Comparison of ENCODE assay signal across 30 cellular contexts in genomic region chr4:118676128-118676527, GRCh38. TPM values are rescaled to one million over a fixed set of nuclear protein-coding genes. Genes with fewer than 3 reads are reported as not detected.
DNase-seq lines count a peak whose midpoint lies in the region; TF ChIP-seq lines count a peak whose summit lies in the region.
"Had no signal": no experiment of that assay in that cellular context is flagged by ENCODE, and none has a peak within 500 bp of the region (broad histone marks: within the 10 kb centered on the region; RNA-seq: fewer than 3 reads in every experiment).

No MANE protein-coding gene starts in this region.

- H3K9ac ChIP-seq in adipocyte (ENCODE audit: low read length): no peak overlapping the region
- H3K9ac ChIP-seq: BLaER1 treated with 17β-estradiol and CSF1 and Interleukin-3, amounts not matched to agents 10 nM and 100 nM had no signal

- peak; percentile 18 for TF ChIP-seq CTCF in AG04449 (IDR thresholded peaks at IDR 0.05; ENCODE audit: insufficient read depth, low read length, missing control alignments)
- peak; percentile 23 for TF ChIP-seq CTCF in DOHH2 (IDR thresholded peaks at IDR 0.05; ENCODE audit: low read depth, low read length, poor library complexity, severe bottlenecking)
- peak; percentile 17 for TF ChIP-seq CTCF in fibroblast of pulmonary artery (IDR thresholded peaks at IDR 0.05; ENCODE audit: low read length, missing control alignments)

- no peaks in the 10 kb centered on the region for H3F3A ChIP-seq in DOHH2 (ENCODE audit: control insufficient read depth, insufficient read depth)

- POLR2A ChIA-PET in AG04449 (lab: Yijun Ruan, JAX): no interaction called here

- H3K9me3 ChIP-seq in DOHH2 (ENCODE audit: control insufficient read depth, insufficient read depth, low read length) (no peaks in the 10 kb centered on the region), adipocyte (ENCODE audit: control insufficient read depth, low read length) (no peaks in the 10 kb centered on the region), MG63 (no peaks in the 10 kb centered on the region)
- H3K9me3 ChIP-seq: BLaER1 treated with 17β-estradiol and CSF1 and Interleukin-3, amounts not matched to agents 10 nM and 100 nM; colonic mucosa; neutrophil; prostate gland; tibial nerve had no signal

- H3K4me3 ChIP-seq in AG04449 (ENCODE audit: low read depth, low read length): no peak overlapping the region
- H3K4me3 ChIP-seq in DOHH2 (ENCODE audit: low read length): no peak overlapping the region
- no peak overlapping the region for H3K4me3 ChIP-seq in adipocyte (ENCODE audit: low read length)
- no peak overlapping the region for H3K4me3 ChIP-seq in fibroblast of pulmonary artery (replicated peaks; ENCODE audit: low read depth, low read length)
- H3K4me3 ChIP-seq in MG63: no peak overlapping the region
- H3K4me3 ChIP-seq: BLaER1 treated with 17β-estradiol and CSF1 and Interleukin-3, amounts not matched to agents 10 nM and 100 nM; colonic mucosa; prostate gland; tibial nerve had no signal

- H3K27ac ChIP-seq in DOHH2 (ENCODE audit: low read depth, low read length): no peak overlapping the region
- H3K27ac ChIP-seq: BLaER1 treated with 17β-estradiol and CSF1 and Interleukin-3, amounts not matched to agents 10 nM and 100 nM; colonic mucosa; epithelial cell of prostate; neutrophil; prostate gland; tibial nerve had no signal

- CTCF ChIA-PET in AG04449 (lab: Yijun Ruan, JAX): interaction anchor here (1.0 to 2.4 kb wide), 3 partner anchors 9 to 293 kb away, joined by 3 to 7 read pairs (median 6); partner anchors contain the start of gene METTL14

- H3K27me3 ChIP-seq in DOHH2 (ENCODE audit: control insufficient read depth, low read length) (peaks cover 3% of the 10 kb centered on the region; the same call in 1 of the 2 replicates), adipocyte (replicated peaks; ENCODE audit: control insufficient read depth, insufficient read depth, low read length) (no peaks in the 10 kb centered on the region), MG63 (no peaks in the 10 kb centered on the region)
- H3K27me3 ChIP-seq: BLaER1 treated with 17β-estradiol and CSF1 and Interleukin-3, amounts not matched to agents 10 nM and 100 nM; colonic mucosa; neutrophil; tibial nerve had no signal

- no peaks in the 10 kb centered on the region for H3K4me1 ChIP-seq in DOHH2 (ENCODE audit: control insufficient read depth, low read length)
- H3K4me1 ChIP-seq in adipocyte (ENCODE audit: control insufficient read depth, insufficient read depth, low read length): no peaks in the 10 kb centered on the region
- H3K4me1 ChIP-seq: BLaER1 treated with 17β-estradiol and CSF1 and Interleukin-3, amounts not matched to agents 10 nM and 100 nM; colonic mucosa; prostate gland; tibial nerve had no signal

- no peaks in the 10 kb centered on the region for H3K9me2 ChIP-seq in DOHH2 (replicated peaks; ENCODE audit: control insufficient read depth, low read length)

- DNase-seq in AG04449 (ENCODE audit: low read depth, low spot score): no peak
- peak; percentile 5 for DNase-seq in adipocyte (ENCODE audit: low read depth)
- DNase-seq in fibroblast of pulmonary artery (ENCODE audit: low read depth): no peak
- no peak for DNase-seq in MG63
- DNase-seq in activated effector memory CD4-positive, alpha-beta T cell treated with Interleukin-2 at 50 U/mL for 16 hours: no peak
- DNase-seq in NCI-H748 (lab: John Stamatoyannopoulos, UW; ENCODE audit: unreplicated experiment): no peak
- DNase-seq in NCI-H1930 (lab: John Stamatoyannopoulos, UW): no peak
- DNase-seq: activated CD4-positive, alpha-beta T cell treated with anti-CD3 and anti-CD28 coated beads for 36 hours; activated CD8-positive, alpha-beta memory T cell treated with anti-CD3 and anti-CD28 coated beads, Interleukin-2, amount 50 U/mL, for 48 hours; activated CD8-positive, alpha-beta T cell treated with anti-CD3 and anti-CD28 coated beads for 36 hours; activated naive CD4-positive, alpha-beta T cell treated with anti-CD3 and anti-CD28 coated beads, Interleukin-2, amount 50 U/mL, for 16 hours; amniotic stem cell; colonic mucosa; COR-L47; DMS53; effector CD4-positive, alpha-beta T cell; GF-D8; KBM-7; MM.1S; NCI-H1417; NCI-H2029 treated with DMSO at 0.1 percent for 48 hours; NCI-H526 treated with DMSO at 0.1 percent for 48 hours; SHP77; stimulated activated CD4-positive, alpha-beta T cell treated with anti-CD3 and anti-CD28 coated beads, Interleukin-4, amount 100 ng/mL, for 24 hours had no signal

- H4K20me1 ChIP-seq in DOHH2 (ENCODE audit: control insufficient read depth, insufficient read depth, low read depth, low read length): no peaks in the 10 kb centered on the region
- H4K20me1 ChIP-seq: BLaER1 treated with 17β-estradiol and CSF1 and Interleukin-3, amounts not matched to agents 10 nM and 100 nM had no signal

- H3K36me3 ChIP-seq in DOHH2 (ENCODE audit: control insufficient read depth, low read length) (no peaks in the 10 kb centered on the region), adipocyte (ENCODE audit: control insufficient read depth, insufficient read depth, low read length, severe bottlenecking) (no peaks in the 10 kb centered on the region), MG63 (no peaks in the 10 kb centered on the region)
- H3K36me3 ChIP-seq: BLaER1 treated with 17β-estradiol and CSF1 and Interleukin-3, amounts not matched to agents 10 nM and 100 nM; colonic mucosa; neutrophil; prostate gland; tibial nerve had no signal

- H3K4me2 ChIP-seq in DOHH2 (ENCODE audit: low read length): no peak overlapping the region
- H3K4me2 ChIP-seq: BLaER1 treated with 17β-estradiol and CSF1 and Interleukin-3, amounts not matched to agents 10 nM and 100 nM had no signal

- H3K79me2 ChIP-seq in DOHH2 (ENCODE audit: control insufficient read depth, low read length): no peaks in the 10 kb centered on the region

RNA-seq across cellular contexts. Expression of gene METTL14, which starts 9.1 kb away (rescaled TPM):
- 8.3 and 14.6 TPM in 2 replicates for total RNA-seq in MG63 (2014; rRNA removed; shearing (Covaris generic); ENCODE audit: low replicate concordance)
